19 cellular contexts compared by ENCODE assay signal in the genomic region with DNA sequence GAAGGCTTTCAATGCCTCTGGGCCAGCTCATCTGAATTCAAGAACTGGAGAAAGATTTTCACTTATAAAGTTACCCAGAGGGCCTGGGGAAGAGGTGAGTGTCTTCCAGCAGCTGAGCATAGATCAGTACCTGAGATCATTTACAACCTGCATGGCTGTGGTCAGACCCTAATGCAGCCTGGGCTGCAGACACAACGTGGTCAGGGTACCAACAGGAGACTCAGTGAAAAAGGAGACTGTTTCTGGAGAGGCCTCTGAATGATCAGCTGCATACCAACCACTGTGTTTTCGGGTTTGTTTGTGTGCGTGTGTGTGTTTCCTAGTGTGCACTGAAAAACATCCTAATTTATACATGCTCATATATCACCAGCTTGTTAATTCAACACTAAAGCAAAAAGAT.
"Had no signal": no experiment of that assay in that cellular context is flagged by ENCODE, and none has a peak within 500 bp of the region (broad histone marks: within the 10 kb centered on the region; RNA-seq: fewer than 3 reads in every experiment).

No MANE protein-coding gene starts in this region.

- H3K27me3 Mint-ChIP-seq: activated naive CD8-positive, alpha-beta T cell treated with anti-CD3 and anti-CD28 coated beads for 36 hours; activated T-helper 17 cell treated with anti-CD3 and anti-CD28 coated beads, Interleukin-2, amount 50 U/mL, for 72 hours; naive thymus-derived CD4-positive, alpha-beta T cell; stimulated activated naive B cell treated with anti-CD40 and anti-IgM and Interleukin-4, amounts not matched to agents 10 μg/mL and 1 μg/mL and 100 μg/mL, for 72 hours; type B pancreatic cell had no signal

- H3K4me3 ChIP-seq: gastroesophageal sphincter, heart left ventricle, lung, prostate gland, thoracic aorta had no signal

- H3K4me3 Mint-ChIP-seq: activated naive CD8-positive, alpha-beta T cell treated with anti-CD3 and anti-CD28 coated beads for 36 hours; activated T-helper 17 cell treated with anti-CD3 and anti-CD28 coated beads, Interleukin-2, amount 50 U/mL, for 72 hours; naive thymus-derived CD4-positive, alpha-beta T cell; stimulated activated naive B cell treated with anti-CD40 and anti-IgM and Interleukin-4, amounts not matched to agents 10 μg/mL and 1 μg/mL and 100 μg/mL, for 72 hours; type B pancreatic cell had no signal

- DNase-seq: activated CD4-positive, alpha-beta T cell treated with anti-CD3 and anti-CD28 coated beads for 1 hour; activated naive CD4-positive, alpha-beta T cell treated with Interleukin-2 at 50 U/mL for 16 hours; activated naive CD8-positive, alpha-beta T cell treated with anti-CD3 and anti-CD28 coated beads for 36 hours; activated T-cell treated with anti-CD3 and anti-CD28 coated beads, Interleukin-2, amount 50 U/mL, for 1 hour; cortex of kidney; heart left ventricle; naive thymus-derived CD4-positive, alpha-beta T cell; stimulated activated CD4-positive, alpha-beta T cell treated with anti-CD3 and anti-CD28 coated beads, Interleukin-2, amount 100 ng/mL, for 48 hours; stimulated activated CD8-positive, alpha-beta memory T cell treated with anti-CD3 and anti-CD28 coated beads, Interleukin-4, amount 100 ng/mL, for 48 hours; stimulated activated naive B cell treated with anti-CD40 and anti-IgM and Interleukin-4, amounts not matched to agents 10 μg/mL and 1 μg/mL and 100 μg/mL, for 72 hours; T-helper 1 cell; WERI-Rb-1 had no signal

- H3K27ac Mint-ChIP-seq: activated naive CD8-positive, alpha-beta T cell treated with anti-CD3 and anti-CD28 coated beads for 36 hours; activated T-helper 17 cell treated with anti-CD3 and anti-CD28 coated beads, Interleukin-2, amount 50 U/mL, for 72 hours; naive thymus-derived CD4-positive, alpha-beta T cell; stimulated activated naive B cell treated with anti-CD40 and anti-IgM and Interleukin-4, amounts not matched to agents 10 μg/mL and 1 μg/mL and 100 μg/mL, for 72 hours; type B pancreatic cell had no signal

- H3K9me3 Mint-ChIP-seq: activated naive CD8-positive, alpha-beta T cell treated with anti-CD3 and anti-CD28 coated beads for 36 hours; activated T-helper 17 cell treated with anti-CD3 and anti-CD28 coated beads, Interleukin-2, amount 50 U/mL, for 72 hours; stimulated activated naive B cell treated with anti-CD40 and anti-IgM and Interleukin-4, amounts not matched to agents 10 μg/mL and 1 μg/mL and 100 μg/mL, for 72 hours; type B pancreatic cell had no signal

- H3K36me3 ChIP-seq: gastroesophageal sphincter, heart left ventricle, prostate gland, thoracic aorta, WERI-Rb-1 had no signal

- ATAC-seq: activated T-helper 17 cell treated with anti-CD3 and anti-CD28 coated beads, Interleukin-2, amount 50 U/mL, for 72 hours; gastroesophageal sphincter; heart left ventricle; naive thymus-derived CD4-positive, alpha-beta T cell; stimulated activated naive B cell treated with anti-CD40 and anti-IgM and Interleukin-4, amounts not matched to agents 10 μg/mL and 1 μg/mL and 100 μg/mL, for 72 hours had no signal

- H3K4me1 ChIP-seq: gastroesophageal sphincter, heart left ventricle, prostate gland had no signal

- H3K27me3 ChIP-seq: gastroesophageal sphincter, heart left ventricle had no signal

- H3K9me3 ChIP-seq: gastroesophageal sphincter, heart left ventricle, prostate gland, thoracic aorta had no signal

- H3K4me1 Mint-ChIP-seq: activated naive CD8-positive, alpha-beta T cell treated with anti-CD3 and anti-CD28 coated beads for 36 hours; activated T-helper 17 cell treated with anti-CD3 and anti-CD28 coated beads, Interleukin-2, amount 50 U/mL, for 72 hours; naive thymus-derived CD4-positive, alpha-beta T cell; stimulated activated naive B cell treated with anti-CD40 and anti-IgM and Interleukin-4, amounts not matched to agents 10 μg/mL and 1 μg/mL and 100 μg/mL, for 72 hours had no signal

- H3K36me3 Mint-ChIP-seq: activated naive CD8-positive, alpha-beta T cell treated with anti-CD3 and anti-CD28 coated beads for 36 hours; naive thymus-derived CD4-positive, alpha-beta T cell; stimulated activated naive B cell treated with anti-CD40 and anti-IgM and Interleukin-4, amounts not matched to agents 10 μg/mL and 1 μg/mL and 100 μg/mL, for 72 hours; type B pancreatic cell had no signal

- H3K27ac ChIP-seq: epithelial cell of prostate, gastroesophageal sphincter, heart left ventricle, prostate gland, thoracic aorta, WERI-Rb-1 had no signal
